In genomic region chr11:20363500-20364411, GRCh38 we compare ENCODE assay signal across 8 cellular contexts. TPM values are rescaled to one million over a fixed set of nuclear protein-coding genes. Genes with fewer than 3 reads are reported as not detected.
A peak's percentile ranks its signal among the peaks of the same experiment; 100 is the strongest.
DNase-seq lines count a peak whose midpoint lies in the region; ATAC-seq, FAIRE-seq and TF ChIP-seq lines count a peak whose summit lies in the region.

TSS of gene HTATIP2 (plus strand) at chr11:20363714. CDS start at chr11:20364238, 524 bp downstream.

- no peaks in the 10 kb centered on the region for H3K36me3 ChIP-seq in HEK293 (ENCODE audit: control insufficient read depth in 2 of 2, insufficient read depth in 1 of 2, low read length in 2 of 2)
- H3K36me3 ChIP-seq in left lung: peaks cover 0 to 7% of the 10 kb centered on the region in 2 donors
- no peaks in the 10 kb centered on the region for H3K36me3 ChIP-seq in MG63

- H3K27ac ChIP-seq in HEK293 (ENCODE audit: extremely low read depth, low read depth, low read length): peak within 1 kb of the TSS; percentile 32; the same call in 1 of the 2 replicates
- peak within 1 kb of the TSS; percentile 70 to 98 for H3K27ac ChIP-seq in coronary artery
- H3K27ac ChIP-seq in left lung: peak within 1 kb of the TSS; percentile 83 to 95

- intact Hi-C loops in left lung (cut with DNase I): no loop called here

- DNase-seq in GM12891 (ENCODE audit: insufficient read length, low spot score): peak; percentile 76
- peak; percentile 60 for DNase-seq in NCI-H1105 treated with DMSO at 0.1 percent for 48 hours (lab: John Stamatoyannopoulos, UW)
- peak; percentile 83 for DNase-seq in activated CD4-positive, alpha-beta T cell treated with anti-CD3 and anti-CD28 coated beads for 48 hours
- peak; percentile 81 for DNase-seq in coronary artery (ENCODE audit: low spot score)
- peak; percentile 80 to 96 for DNase-seq in left lung
- peak; percentile 79 to 80 for DNase-seq in stimulated activated CD4-positive, alpha-beta T cell treated with anti-CD3 and anti-CD28 coated beads, Interleukin-2, amount 100 ng/mL, for 24 hours
- DNase-seq in MG63: no peak

- POLR2A ChIA-PET in HEK293 (lab: Yijun Ruan, JAX): no interaction called here

- peak; percentile 57; the same call in 1 of the 2 replicates for TF ChIP-seq POLR2A in GM12891 (IDR thresholded peaks at IDR 0.05; ENCODE audit: low read depth, low read length)

- H3K4me3 ChIP-seq in HEK293 (ENCODE audit: low read depth, low read length) (peak within 1 kb of the TSS; percentile 47), coronary artery (peak within 1 kb of the TSS; percentile 99), left lung (peak within 1 kb of the TSS; percentile 77 to 91), MG63 (no peak within 1 kb of the TSS)

- no peaks in the 10 kb centered on the region; the same call in 1 of the 2 replicates for H3K4me1 ChIP-seq in HEK293 (ENCODE audit: control insufficient read depth, insufficient read depth, low read length)
- peaks cover 6 to 49% of the 10 kb centered on the region in 2 donors for H3K4me1 ChIP-seq in left lung

- H3K9me3 ChIP-seq in HEK293 (ENCODE audit: control insufficient read depth, insufficient read depth, low read depth, low read length): no peaks in the 10 kb centered on the region
- H3K9me3 ChIP-seq in left lung: no peaks in the 10 kb centered on the region
- no peaks in the 10 kb centered on the region for H3K9me3 ChIP-seq in MG63

- no peak for TF ChIP-seq CTCF in HEK293 (tag by site-specific recombination; IDR thresholded peaks at IDR 0.05)
- TF ChIP-seq CTCF in coronary artery (IDR thresholded peaks at IDR 0.05): no peak
- TF ChIP-seq CTCF in left lung (IDR thresholded peaks at IDR 0.05): no peak

- peak; percentile 93 for ATAC-seq in left lung

- CTCF ChIA-PET in HEK293 (lab: Yijun Ruan, JAX): interaction anchor here (0.6 to 3.6 kb wide), 5 partner anchors 8 to 424 kb away, joined by 3 to 18 read pairs (median 3); no protein-coding TSS in a partner anchor

- peak; percentile 90 for FAIRE-seq in GM12891 (lab: Jason Lieb, UNC)

- H3K27me3 ChIP-seq in left lung (no peaks in the 10 kb centered on the region), MG63 (no peaks in the 10 kb centered on the region)

TF ChIP-seq in GM12891, 5 proteins besides CTCF, POLR2A, EP300 and RAD21:
- TF ChIP-seq POU2F2 (IDR thresholded peaks at IDR 0.05; ENCODE audit: low read depth, low read length): no peak
- TF ChIP-seq SPI1 (IDR thresholded peaks at IDR 0.05; ENCODE audit: low read depth, low read length): no peak
- TF ChIP-seq POLR2AphosphoS5 (IDR thresholded peaks at IDR 0.05; ENCODE audit: low read depth, low read length): peak; percentile 69
- TF ChIP-seq TAF1 (IDR thresholded peaks at IDR 0.05; ENCODE audit: low read depth, low read length): 0 out of 2 replicates have a peak, but pooled peaks have one; percentile 10
- no peak for TF ChIP-seq PAX5 (IDR thresholded peaks at IDR 0.05; ENCODE audit: insufficient read depth, low read length, severe bottlenecking)

TF ChIP-seq in HEK293, 187 proteins besides CTCF, POLR2A, EP300 and RAD21 (continues in another document):
- no peak for TF ChIP-seq ZNF626 (tag by site-specific recombination; IDR thresholded peaks at IDR 0.05)
- TF ChIP-seq ZNF391 (tag by site-specific recombination; IDR thresholded peaks at IDR 0.05; ENCODE audit: borderline replicate concordance, low read depth): no peak
- TF ChIP-seq ZNF114 (tag by site-specific recombination; IDR thresholded peaks at IDR 0.05): no peak
- TF ChIP-seq ELK4 (IDR thresholded peaks at IDR 0.05; ENCODE audit: borderline replicate concordance, low read depth, low read length): no peak
- no peak for TF ChIP-seq ZNF501 (tag by site-specific recombination; IDR thresholded peaks at IDR 0.05)
- TF ChIP-seq HOXC10 (CRISPR knock-in tag; IDR thresholded peaks at IDR 0.05): no peak
- no peak for TF ChIP-seq YY2 (tag by site-specific recombination; IDR thresholded peaks at IDR 0.05)
- TF ChIP-seq ZNF670 (tag by site-specific recombination; IDR thresholded peaks at IDR 0.05; ENCODE audit: low read depth): no peak
- TF ChIP-seq, protein P1, sequence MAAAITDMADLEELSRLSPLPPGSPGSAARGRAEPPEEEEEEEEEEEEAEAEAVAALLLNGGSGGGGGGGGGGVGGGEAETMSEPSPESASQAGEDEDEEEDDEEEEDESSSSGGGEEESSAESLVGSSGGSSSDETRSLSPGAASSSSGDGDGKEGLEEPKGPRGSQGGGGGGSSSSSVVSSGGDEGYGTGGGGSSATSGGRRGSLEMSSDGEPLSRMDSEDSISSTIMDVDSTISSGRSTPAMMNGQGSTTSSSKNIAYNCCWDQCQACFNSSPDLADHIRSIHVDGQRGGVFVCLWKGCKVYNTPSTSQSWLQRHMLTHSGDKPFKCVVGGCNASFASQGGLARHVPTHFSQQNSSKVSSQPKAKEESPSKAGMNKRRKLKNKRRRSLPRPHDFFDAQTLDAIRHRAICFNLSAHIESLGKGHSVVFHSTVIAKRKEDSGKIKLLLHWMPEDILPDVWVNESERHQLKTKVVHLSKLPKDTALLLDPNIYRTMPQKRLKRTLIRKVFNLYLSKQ (tag by site-specific recombination; IDR thresholded peaks at IDR 0.05; ENCODE audit: borderline replicate concordance): no peak
- no peak for TF ChIP-seq ZNF274 (IDR thresholded peaks at IDR 0.05; ENCODE audit: low read length)
- no peak for TF ChIP-seq ZNF274 (tag by site-specific recombination; IDR thresholded peaks at IDR 0.05; ENCODE audit: borderline replicate concordance)
- TF ChIP-seq ZNF146 (tag by site-specific recombination; IDR thresholded peaks at IDR 0.05): no peak
- TF ChIP-seq ZSCAN23 (tag by site-specific recombination; IDR thresholded peaks at IDR 0.05): no peak
- no peak for TF ChIP-seq ZNF585B (tag by site-specific recombination; IDR thresholded peaks at IDR 0.05)
- TF ChIP-seq, protein P2, sequence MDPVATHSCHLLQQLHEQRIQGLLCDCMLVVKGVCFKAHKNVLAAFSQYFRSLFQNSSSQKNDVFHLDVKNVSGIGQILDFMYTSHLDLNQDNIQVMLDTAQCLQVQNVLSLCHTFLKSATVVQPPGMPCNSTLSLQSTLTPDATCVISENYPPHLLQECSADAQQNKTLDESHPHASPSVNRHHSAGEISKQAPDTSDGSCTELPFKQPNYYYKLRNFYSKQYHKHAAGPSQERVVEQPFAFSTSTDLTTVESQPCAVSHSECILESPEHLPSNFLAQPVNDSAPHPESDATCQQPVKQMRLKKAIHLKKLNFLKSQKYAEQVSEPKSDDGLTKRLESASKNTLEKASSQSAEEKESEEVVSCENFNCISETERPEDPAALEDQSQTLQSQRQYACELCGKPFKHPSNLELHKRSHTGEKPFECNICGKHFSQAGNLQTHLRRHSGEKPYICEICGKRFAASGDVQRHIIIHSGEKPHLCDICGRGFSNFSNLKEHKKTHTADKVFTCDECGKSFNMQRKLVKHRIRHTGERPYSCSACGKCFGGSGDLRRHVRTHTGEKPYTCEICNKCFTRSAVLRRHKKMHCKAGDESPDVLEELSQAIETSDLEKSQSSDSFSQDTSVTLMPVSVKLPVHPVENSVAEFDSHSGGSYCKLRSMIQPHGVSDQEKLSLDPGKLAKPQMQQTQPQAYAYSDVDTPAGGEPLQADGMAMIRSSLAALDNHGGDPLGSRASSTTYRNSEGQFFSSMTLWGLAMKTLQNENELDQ (tag by site-specific recombination; IDR thresholded peaks at IDR 0.05; ENCODE audit: low read depth): no peak
- no peak for TF ChIP-seq ZNF558 (tag by site-specific recombination; IDR thresholded peaks at IDR 0.05)
- no peak for TF ChIP-seq ZNF416 (tag by site-specific recombination; IDR thresholded peaks at IDR 0.05)
- TF ChIP-seq, protein P3, sequence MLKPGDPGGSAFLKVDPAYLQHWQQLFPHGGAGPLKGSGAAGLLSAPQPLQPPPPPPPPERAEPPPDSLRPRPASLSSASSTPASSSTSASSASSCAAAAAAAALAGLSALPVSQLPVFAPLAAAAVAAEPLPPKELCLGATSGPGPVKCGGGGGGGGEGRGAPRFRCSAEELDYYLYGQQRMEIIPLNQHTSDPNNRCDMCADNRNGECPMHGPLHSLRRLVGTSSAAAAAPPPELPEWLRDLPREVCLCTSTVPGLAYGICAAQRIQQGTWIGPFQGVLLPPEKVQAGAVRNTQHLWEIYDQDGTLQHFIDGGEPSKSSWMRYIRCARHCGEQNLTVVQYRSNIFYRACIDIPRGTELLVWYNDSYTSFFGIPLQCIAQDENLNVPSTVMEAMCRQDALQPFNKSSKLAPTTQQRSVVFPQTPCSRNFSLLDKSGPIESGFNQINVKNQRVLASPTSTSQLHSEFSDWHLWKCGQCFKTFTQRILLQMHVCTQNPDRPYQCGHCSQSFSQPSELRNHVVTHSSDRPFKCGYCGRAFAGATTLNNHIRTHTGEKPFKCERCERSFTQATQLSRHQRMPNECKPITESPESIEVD (tag by site-specific recombination; IDR thresholded peaks at IDR 0.05): no peak
- TF ChIP-seq ZNF423 (tag by site-specific recombination; IDR thresholded peaks at IDR 0.05): no peak
- no peak for TF ChIP-seq ZNF26 (tag by site-specific recombination; IDR thresholded peaks at IDR 0.05)
- no peak for TF ChIP-seq FEZF1 (tag by site-specific recombination; IDR thresholded peaks at IDR 0.05)
- TF ChIP-seq ZNF112 (tag by site-specific recombination; IDR thresholded peaks at IDR 0.05): no peak

RNA-seq across cellular contexts. Expression of gene HTATIP2, which starts in this region (rescaled TPM):
- polyA plus RNA-seq in GM12891 (2012; ENCODE audit: low read depth, missing spikeins): 18.9 TPM
- 10 to 100 TPM; 67.6 to 67.7 TPM for total RNA-seq in left lung
- 0.36 and 2.6 TPM in 2 replicates for total RNA-seq in MG63 (2014; rRNA removed; shearing (Covaris generic); ENCODE audit: low replicate concordance)

Comparison
In these comparisons a context has a peak if more than half of its experiments do, and no peak if none do; other contexts are left out.
1. RNA of gene HTATIP2 (total RNA-seq): 67.6 to 67.7 TPM in left lung; 0.36 to 2.6 TPM in MG63; every median in the first group is over 10 times any median in the second.
2. H3K27ac ChIP-seq: peak in every context shown above with its lines; median percentile 89 in left lung; 84 in coronary artery; 32 in HEK293.